ENCODE assay signal across 15 cellular contexts in genomic region chr10:76080406-76080805, GRCh38.
A peak's percentile ranks its signal among the peaks of the same experiment; 100 is the strongest.
DNase-seq lines count a peak whose midpoint lies in the region; ATAC-seq, FAIRE-seq and TF ChIP-seq lines count a peak whose summit lies in the region.
"Had no signal": no experiment of that assay in that cellular context is flagged by ENCODE, and none has a peak within 500 bp of the region (broad histone marks: within the 10 kb centered on the region; RNA-seq: fewer than 3 reads in every experiment).

No MANE protein-coding gene starts in this region.

- H3K4me1 Mint-ChIP-seq in MCF 10A (ENCODE audit: insufficient read depth, unreplicated experiment): peaks cover 18% of the 10 kb centered on the region
- peaks cover 18% of the 10 kb centered on the region for H3K4me1 Mint-ChIP-seq in astrocyte (ENCODE audit: low read depth, unreplicated experiment)
- H3K4me1 Mint-ChIP-seq in WTC11: peaks cover 39% of the 10 kb centered on the region

- no peak for TF ChIP-seq POLR2A in breast epithelium (IDR thresholded peaks at IDR 0.05)

- H3K4me3 ChIP-seq in breast epithelium: no peak overlapping the region
- H3K4me3 ChIP-seq in astrocyte (ENCODE audit: insufficient read depth, low read depth, low read length): no peak overlapping the region
- H3K4me3 ChIP-seq: coronary artery, suprapubic skin had no signal

- H3K9me3 Mint-ChIP-seq in MCF 10A (ENCODE audit: unreplicated experiment): peaks cover 7% of the 10 kb centered on the region
- H3K9me3 Mint-ChIP-seq in astrocyte (ENCODE audit: unreplicated experiment): no peaks in the 10 kb centered on the region
- H3K9me3 Mint-ChIP-seq in WTC11: peaks cover 23% of the 10 kb centered on the region

- DNase-seq in MCF 10A (ENCODE audit: unreplicated experiment) (peak; percentile 29), breast epithelium (ENCODE audit: low spot score in 2 of 2) (no peak), astrocyte (ENCODE audit: low read depth) (peak; percentile 82), hepatic stellate cell (ENCODE audit: low spot score) (peak; percentile 30), anterior cingulate cortex (lab: John Stamatoyannopoulos, UW) (no peak), WTC11 (ENCODE audit: low spot score) (no peak), midbrain (lab: John Stamatoyannopoulos, UW) (no peak), NCI-H524 (lab: John Stamatoyannopoulos, UW) (no peak)
- DNase-seq: activated CD4-positive, alpha-beta T cell treated with anti-CD3 and anti-CD28 coated beads, Interleukin-2, amount 50 U/mL, for 4 hours; left cardiac atrium; posterior cingulate gyrus had no signal

- H3K36me3 ChIP-seq in breast epithelium (no peaks in the 10 kb centered on the region), astrocyte (ENCODE audit: insufficient read depth, low read length) (no peaks in the 10 kb centered on the region)
- H3K36me3 ChIP-seq: suprapubic skin had no signal

- no peak overlapping the region for H3K27ac ChIP-seq in breast epithelium
- H3K27ac ChIP-seq in astrocyte (ENCODE audit: low read depth, low read length): no peak overlapping the region
- H3K27ac ChIP-seq: coronary artery, suprapubic skin had no signal

- no peaks in the 10 kb centered on the region for H4K20me1 ChIP-seq in astrocyte (ENCODE audit: insufficient read depth, low read length)

- FAIRE-seq in astrocyte (lab: Jason Lieb, UNC): no peak
- FAIRE-seq: A204.1, D721Med had no signal

- no peak overlapping the region for H3K4me3 Mint-ChIP-seq in MCF 10A (ENCODE audit: unreplicated experiment)
- H3K4me3 Mint-ChIP-seq in astrocyte (ENCODE audit: unreplicated experiment): no peak overlapping the region
- no peak overlapping the region for H3K4me3 Mint-ChIP-seq in WTC11

- H3K9me3 ChIP-seq in breast epithelium (no peaks in the 10 kb centered on the region), astrocyte (ENCODE audit: insufficient read depth, low read depth, low read length) (no peaks in the 10 kb centered on the region)
- H3K9me3 ChIP-seq: suprapubic skin had no signal

- H3K27me3 Mint-ChIP-seq in MCF 10A (ENCODE audit: insufficient read depth, unreplicated experiment) (no peaks in the 10 kb centered on the region), astrocyte (ENCODE audit: low read depth, unreplicated experiment) (no peaks in the 10 kb centered on the region), WTC11 (ENCODE audit: low read depth) (peaks cover 9% of the 10 kb centered on the region)

- H3K79me2 ChIP-seq in astrocyte (ENCODE audit: insufficient read depth, low read length): no peaks in the 10 kb centered on the region

- H3K4me2 ChIP-seq in astrocyte (ENCODE audit: low read length): peak overlapping the region; percentile 41

- BruUV-seq in MCF 10A (replicated peaks; lab: Mats Ljungman, UMichigan): no TSS peak

- intact Hi-C loops in MCF 10A (cut with micrococcal nuclease): no loop called here
- intact Hi-C loops in breast epithelium (cut with DNase I; ENCODE audit: low total_unique reads): loop anchor here (1.0 kb wide), 1 partner anchor 9 kb away; no protein-coding TSS in a partner anchor

- ATAC-seq in WTC11: no peak
- ATAC-seq: left cardiac atrium had no signal

- no peaks in the 10 kb centered on the region for H3K4me1 ChIP-seq in breast epithelium
- H3K4me1 ChIP-seq in astrocyte (ENCODE audit: insufficient read depth, low read length): peaks cover 20% of the 10 kb centered on the region
- H3K4me1 ChIP-seq: suprapubic skin had no signal

- no peak overlapping the region for H2AFZ ChIP-seq in astrocyte (ENCODE audit: low read depth, low read length)

- H3K27me3 ChIP-seq in breast epithelium (no peaks in the 10 kb centered on the region), astrocyte (ENCODE audit: insufficient read depth, low read length) (no peaks in the 10 kb centered on the region)
- H3K27me3 ChIP-seq: suprapubic skin had no signal

- H3K36me3 Mint-ChIP-seq in MCF 10A (ENCODE audit: insufficient read depth, unreplicated experiment) (no peaks in the 10 kb centered on the region), astrocyte (ENCODE audit: low read depth, unreplicated experiment) (no peaks in the 10 kb centered on the region), WTC11 (0 out of 2 replicates have a peak, but pooled peaks cover 2% of the 10 kb centered on the region)

- CTCF ChIA-PET in MCF 10A (lab: Yijun Ruan, JAX): no interaction called here
- CTCF ChIA-PET in WTC11 (lab: Charles Lee): no interaction called here

- H3K9ac ChIP-seq in astrocyte (ENCODE audit: low read length): no peak overlapping the region

- H3K27ac Mint-ChIP-seq in MCF 10A (ENCODE audit: low read depth, unreplicated experiment): no peak overlapping the region
- H3K27ac Mint-ChIP-seq in astrocyte (ENCODE audit: unreplicated experiment): no peak overlapping the region
- H3K27ac Mint-ChIP-seq in WTC11: no peak overlapping the region

- TF ChIP-seq CTCF in MCF 10A (IDR thresholded peaks at IDR 0.05; ENCODE audit: unreplicated experiment) (no peak), breast epithelium (IDR thresholded peaks at IDR 0.05) (no peak), astrocyte (IDR thresholded peaks at IDR 0.05; ENCODE audit: insufficient read depth, low read depth, low read length) (no peak), WTC11 (IDR thresholded peaks at IDR 0.05) (no peak)

- POLR2A ChIA-PET in MCF 10A (lab: Yijun Ruan, JAX): interaction anchor here (0.7 kb wide), 1 partner anchor 18 kb away, joined by 3 read pairs; no protein-coding TSS in a partner anchor
- POLR2A ChIA-PET in WTC11 (lab: Charles Lee): no interaction called here

TF ChIP-seq in WTC11, 78 proteins besides CTCF, POLR2A, EP300 and RAD21 (continues in another document):
- TF ChIP-seq CREM (CRISPR knock-in tag; IDR thresholded peaks at IDR 0.05) (no peak), GABPB1 (CRISPR knock-in tag; IDR thresholded peaks at IDR 0.05) (no peak), ELF4 (CRISPR knock-in tag; IDR thresholded peaks at IDR 0.05; ENCODE audit: low read depth) (no peak), ZNF138 (CRISPR knock-in tag; conservative IDR thresholded peaks at IDR 0.05) (no peak), TCF7 (CRISPR knock-in tag; IDR thresholded peaks at IDR 0.05; ENCODE audit: low read depth) (no peak), ZNF512 (CRISPR knock-in tag; IDR thresholded peaks at IDR 0.05; ENCODE audit: borderline replicate concordance) (no peak), NFATC4 (CRISPR knock-in tag; IDR thresholded peaks at IDR 0.05) (no peak), CBFB (CRISPR knock-in tag; IDR thresholded peaks at IDR 0.05; ENCODE audit: low read depth) (no peak), SOX15 (CRISPR knock-in tag; IDR thresholded peaks at IDR 0.05) (no peak), FOXK1 (CRISPR knock-in tag; IDR thresholded peaks at IDR 0.05) (no peak), EMX1 (CRISPR knock-in tag; IDR thresholded peaks at IDR 0.05) (no peak), AFF4 (CRISPR knock-in tag; IDR thresholded peaks at IDR 0.05; ENCODE audit: borderline replicate concordance) (no peak), NFE2L1 (CRISPR knock-in tag; IDR thresholded peaks at IDR 0.05) (no peak), NFYB (CRISPR knock-in tag; conservative IDR thresholded peaks at IDR 0.05; ENCODE audit: low read depth) (no peak), IRF1 (CRISPR knock-in tag; IDR thresholded peaks at IDR 0.05) (no peak)

Comparison
In these comparisons a context has a peak if more than half of its experiments do, and no peak if none do; other contexts are left out.
1. DNase-seq: peak in MCF 10A (single experiment), astrocyte (single experiment) and hepatic stellate cell (single experiment); none in breast epithelium (0 of 2), anterior cingulate cortex (0 of 58), WTC11 (single experiment), midbrain (single experiment) and NCI-H524 (0 of 2).